13 cellular contexts compared by ENCODE assay signal in the genomic region with DNA sequence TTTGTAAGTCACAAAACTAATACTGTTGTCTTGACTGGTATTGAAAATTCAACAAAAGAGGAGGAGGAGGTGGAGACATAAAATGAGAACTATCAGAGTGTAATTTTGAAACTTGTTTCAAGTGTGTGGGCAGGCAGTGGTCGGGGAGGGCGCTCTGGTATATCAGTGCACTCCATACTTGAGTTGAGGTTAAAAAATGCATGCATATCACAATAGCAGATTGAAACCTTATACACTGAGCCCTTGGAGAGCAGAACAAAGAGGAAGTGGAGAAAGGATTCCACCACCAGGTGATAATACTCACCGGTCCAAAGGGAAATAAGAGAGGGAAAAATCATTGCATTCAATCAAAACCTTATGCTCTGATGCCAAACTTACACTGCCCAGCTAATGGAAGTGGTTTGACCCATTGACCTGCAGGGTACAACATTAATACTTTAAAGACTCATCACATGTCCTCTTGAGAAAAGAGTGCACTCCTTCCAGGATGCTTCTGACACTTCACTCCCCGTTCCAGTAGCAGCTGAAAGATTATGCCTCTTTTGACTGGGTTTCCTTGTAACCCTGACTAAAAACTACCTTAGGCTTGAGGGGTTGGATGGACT.
A peak's percentile ranks its signal among the peaks of the same experiment; 100 is the strongest.
DNase-seq lines count a peak whose midpoint lies in the region; ATAC-seq and TF ChIP-seq lines count a peak whose summit lies in the region.
"Had no signal": no experiment of that assay in that cellular context is flagged by ENCODE, and none has a peak within 500 bp of the region (broad histone marks: within the 10 kb centered on the region; RNA-seq: fewer than 3 reads in every experiment).

No MANE protein-coding gene starts in this region.

- H3K4ac ChIP-seq in IMR-90 (ENCODE audit: low read depth, low read length) (peak overlapping the region; percentile 28), neuronal stem cell (ENCODE audit: low read length) (no peak overlapping the region)

- peaks cover 3% of the 10 kb centered on the region for H3K4me1 Mint-ChIP-seq in neural crest cell

- in situ Hi-C loops in IMR-90 (cut with MboI; ENCODE audit: low sequenced_read_pairs) = no loop called here

- H3K18ac ChIP-seq in IMR-90 (ENCODE audit: low read depth, low read length) = no peak overlapping the region
- no peak overlapping the region for H3K18ac ChIP-seq in neuronal stem cell (ENCODE audit: low read length)

- H3K27me3 ChIP-seq in IMR-90 (ENCODE audit: control insufficient read depth, insufficient read depth, low read length) (no peaks in the 10 kb centered on the region), neuronal stem cell (ENCODE audit: control insufficient read depth in 3 of 3, insufficient read depth in 3 of 3, low read depth in 1 of 3, low read length in 3 of 3) (no peaks in the 10 kb centered on the region)
- H3K27me3 ChIP-seq: right lobe of liver, transverse colon had no signal

- dilution Hi-C loops in IMR-90 (cut with HindIII; ENCODE audit: low sequenced_read_pairs, unreplicated experiment) = no loop called here

- WGBS in IMR-90 (ENCODE audit: extremely low coverage in 2 of 2, insufficient read length in 1 of 2), 2 experiments = no CpG with 5 or more reads among the region's 4 CpGs
- no CpG with 5 or more reads among the region's 4 CpGs for WGBS in neuronal stem cell (ENCODE audit: extremely low coverage in 2 of 2, insufficient read length in 2 of 2, insufficient replicate concordance in 1 of 2), 2 donors

- H3K4me1 ChIP-seq in IMR-90 (ENCODE audit: control insufficient read depth, insufficient read depth, low read length) (peaks cover 13% of the 10 kb centered on the region), neuronal stem cell (ENCODE audit: control insufficient read depth in 2 of 2, insufficient read depth in 1 of 2, low read depth in 1 of 2, low read length in 2 of 2) (no peaks in the 10 kb centered on the region)

- no peaks in the 10 kb centered on the region for H3K36me3 ChIP-seq in IMR-90 (ENCODE audit: control insufficient read depth, insufficient read depth, low read length)
- no peaks in the 10 kb centered on the region for H3K36me3 ChIP-seq in neuronal stem cell (replicated peaks in 1 of 2; ENCODE audit: control insufficient read depth in 2 of 2, insufficient read depth in 2 of 2, low read length in 2 of 2)
- H3K36me3 ChIP-seq: right lobe of liver, transverse colon had no signal

- H3K4me3 ChIP-seq in IMR-90 (ENCODE audit: insufficient read depth, low read depth, low read length) (no peak overlapping the region), neuronal stem cell (ENCODE audit: low read length in 2 of 2) (no peak overlapping the region)
- H3K4me3 ChIP-seq: right lobe of liver, transverse colon had no signal

- CTCF ChIA-PET in IMR-90 (lab: Yijun Ruan, JAX) = no interaction called here

- no peak for TF ChIP-seq POLR2A in IMR-90 (IDR thresholded peaks at IDR 0.05; ENCODE audit: low read depth, low read length)

- H3K9me3 ChIP-seq in IMR-90 (ENCODE audit: control insufficient read depth, insufficient read depth, low read length) (no peaks in the 10 kb centered on the region), neuronal stem cell (replicated peaks in 1 of 2; ENCODE audit: control insufficient read depth in 2 of 2, insufficient read depth in 1 of 2, low read depth in 1 of 2, low read length in 2 of 2) (no peaks in the 10 kb centered on the region)
- H3K9me3 ChIP-seq: right lobe of liver, transverse colon had no signal

- H3K9me1 ChIP-seq in IMR-90 (ENCODE audit: insufficient read depth, low read length) = peaks cover 11% of the 10 kb centered on the region

- H3K27me3 Mint-ChIP-seq in neural crest cell (ENCODE audit: low read depth) = no peaks in the 10 kb centered on the region

- no peak overlapping the region; the same call in 1 of the 2 replicates for H4K91ac ChIP-seq in IMR-90 (ENCODE audit: insufficient read depth, low read depth, low read length)
- no peak overlapping the region for H4K91ac ChIP-seq in neuronal stem cell (ENCODE audit: low read depth, low read length, poor library complexity)

- TF ChIP-seq CTCF in IMR-90 (conservative IDR thresholded peaks at IDR 0.05; ENCODE audit: low read depth, low read length) = no peak
- TF ChIP-seq CTCF in neural crest cell (conservative IDR thresholded peaks at IDR 0.05) = no peak

- H4K8ac ChIP-seq in IMR-90 (ENCODE audit: low read depth in 2 of 2, low read length in 2 of 2) (no peak overlapping the region), neuronal stem cell (ENCODE audit: low read depth, low read length) (no peak overlapping the region)

- H4K5ac ChIP-seq in IMR-90 (ENCODE audit: low read depth, low read length) = no peak overlapping the region

- H3K9ac ChIP-seq in IMR-90 (ENCODE audit: low read depth, low read length) = no peak overlapping the region
- no peak overlapping the region for H3K9ac ChIP-seq in neuronal stem cell (ENCODE audit: low read depth, low read length, poor library complexity)

- peaks cover 0 to 13% of the 10 kb centered on the region in 2 experiments; a peak in 2 of 4 replicates for H3K79me1 ChIP-seq in IMR-90 (ENCODE audit: low read depth in 1 of 2, low read length in 2 of 2)
- no peaks in the 10 kb centered on the region for H3K79me1 ChIP-seq in neuronal stem cell (ENCODE audit: low read depth, low read length)

- no peak overlapping the region for H2AFZ ChIP-seq in IMR-90 (replicated peaks; ENCODE audit: low read length, poor library complexity)
- H2AFZ ChIP-seq in neuronal stem cell (ENCODE audit: low read length) = no peak overlapping the region

- POLR2A ChIA-PET in IMR-90 (lab: Charles Lee; ENCODE audit: unreplicated experiment) = no interaction called here

- no peaks in the 10 kb centered on the region for H3K36me3 Mint-ChIP-seq in neural crest cell (ENCODE audit: low read depth)

- H3K56ac ChIP-seq in IMR-90 (ENCODE audit: extremely low read depth, insufficient read depth, low read length) = no peak overlapping the region

- peak overlapping the region; percentile 1; the same call in 1 of the 3 replicates for H2BK15ac ChIP-seq in IMR-90 (ENCODE audit: low read depth, low read length)
- H2BK15ac ChIP-seq in neuronal stem cell (ENCODE audit: low read length) = no peak overlapping the region

- peak overlapping the region; percentile 52 for H2BK120ac ChIP-seq in IMR-90 (ENCODE audit: low read depth, low read length)
- no peak overlapping the region for H2BK120ac ChIP-seq in neuronal stem cell (ENCODE audit: low read depth, low read length)

- no peak overlapping the region for H2BK5ac ChIP-seq in IMR-90 (ENCODE audit: low read depth, low read length, poor library complexity, severe bottlenecking)
- no peak overlapping the region for H2BK5ac ChIP-seq in neuronal stem cell (ENCODE audit: low read length)

- TF ChIP-seq RAD21 in IMR-90 (IDR thresholded peaks at IDR 0.05; ENCODE audit: low read length) = no peak

- BruUV-seq in IMR-90 (replicated peaks; lab: Mats Ljungman, UMichigan) = no TSS peak

- DNase-seq in IMR-90 (no peak), neural crest cell (ENCODE audit: low read depth, low spot score) (no peak), neuronal stem cell (ENCODE audit: low spot score) (no peak), sciatic nerve (ENCODE audit: low spot score) (no peak), nucleus accumbens (lab: John Stamatoyannopoulos, UW) (no peak)
- DNase-seq: activated gamma-delta T cell treated with Interleukin-2 at 50 U/mL for 16 hours, left ventricle myocardium superior, NCI-H1105, right lobe of liver, transverse colon had no signal

- H3K14ac ChIP-seq in IMR-90 (replicated peaks; ENCODE audit: low read depth, low read length) (no peak overlapping the region), neuronal stem cell (ENCODE audit: low read length) (no peak overlapping the region)

- H4K20me1 ChIP-seq in IMR-90 (ENCODE audit: insufficient read depth, low read length) = no peaks in the 10 kb centered on the region

- no peak overlapping the region; the same call in 1 of the 2 replicates for H2AK5ac ChIP-seq in IMR-90 (ENCODE audit: low read depth, low read length)
- no peak overlapping the region for H2AK5ac ChIP-seq in neuronal stem cell (ENCODE audit: low read depth, low read length)

- H3K9me3 Mint-ChIP-seq in neural crest cell = no peaks in the 10 kb centered on the region

- H3K4me3 Mint-ChIP-seq in neural crest cell = no peak overlapping the region

- no peak overlapping the region for H3K27ac ChIP-seq in IMR-90 (ENCODE audit: insufficient read depth, low read length)
- no peak overlapping the region for H3K27ac ChIP-seq in neuronal stem cell (replicated peaks; ENCODE audit: low read length)
- H3K27ac ChIP-seq: right lobe of liver, transverse colon had no signal

- ATAC-seq in GM18508 (IDR thresholded peaks at IDR 0.05; ENCODE audit: insufficient read depth, unreplicated experiment) (peak; percentile 69), GM21526 (IDR thresholded peaks at IDR 0.05; ENCODE audit: low FRiP score, unreplicated experiment) (peak; percentile 74), IMR-90 (ENCODE audit: low read depth) (no peak), HG03045 (IDR thresholded peaks at IDR 0.05; ENCODE audit: unreplicated experiment) (no peak), sciatic nerve (no peak)
- ATAC-seq: left ventricle myocardium superior had no signal

- H3K4me2 ChIP-seq in IMR-90 (ENCODE audit: low read depth, low read length) (no peak overlapping the region), neuronal stem cell (ENCODE audit: insufficient read depth, low read length, poor library complexity, severe bottlenecking) (no peak overlapping the region)

- no peak overlapping the region for H2BK12ac ChIP-seq in neuronal stem cell (ENCODE audit: low read length)

- peak overlapping the region; percentile 46; the same call in 1 of the 2 replicates for H2BK20ac ChIP-seq in IMR-90 (ENCODE audit: low read depth, low read length)

- no peak overlapping the region for H2AK9ac ChIP-seq in IMR-90 (replicated peaks; ENCODE audit: low read depth, low read length, poor library complexity)

- H3K27ac Mint-ChIP-seq in neural crest cell (ENCODE audit: unreplicated experiment) = peak overlapping the region; percentile 1

- H3K23ac ChIP-seq in IMR-90 (ENCODE audit: low read depth, low read length) = no peak overlapping the region; the same call in 1 of the 2 replicates
- no peak overlapping the region for H3K23ac ChIP-seq in neuronal stem cell (ENCODE audit: low read depth, low read length, poor library complexity)

- intact Hi-C loops in IMR-90 (cut with micrococcal nuclease) (loop anchor here (5.0 kb wide), 1 partner anchor 392 kb away; the partner anchor contains the start of gene HMGCR), sciatic nerve (cut with DNase I) (no loop called here)

TF ChIP-seq in IMR-90, 13 proteins besides CTCF, POLR2A, EP300 and RAD21:
- TF ChIP-seq MXI1 (IDR thresholded peaks at IDR 0.05; ENCODE audit: borderline replicate concordance, low read depth, low read length) (no peak), MAFK (IDR thresholded peaks at IDR 0.05; ENCODE audit: low read depth, low read length) (no peak)

Comparison
In these comparisons a context has a peak if more than half of its experiments do, and no peak if none do; other contexts are left out.
1. ATAC-seq: peak in GM18508 (single experiment) and GM21526 (single experiment); none in IMR-90 (single experiment), HG03045 (single experiment) and sciatic nerve (single experiment).